Comparison of ENCODE assay signal across 11 cellular contexts in the genomic region with DNA sequence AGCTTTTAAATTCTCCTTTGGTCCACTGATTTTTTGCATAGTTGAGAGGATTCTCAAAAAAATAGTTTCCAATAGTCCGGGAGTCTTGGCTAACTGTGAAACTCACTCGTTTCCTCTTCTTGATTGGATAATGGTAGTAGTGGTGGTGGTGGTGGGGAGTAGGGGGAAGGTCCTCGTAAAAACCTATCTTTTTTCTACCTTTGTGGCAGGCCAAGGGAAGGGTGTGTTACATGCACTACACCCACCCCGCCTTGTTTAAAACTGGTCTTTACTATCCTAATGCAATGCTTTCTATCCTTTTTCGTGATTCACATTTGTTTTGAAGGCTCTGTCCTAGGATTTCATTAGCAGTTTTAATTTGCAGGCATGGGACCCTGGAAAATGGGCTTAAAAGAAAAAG. TPM values are rescaled to one million over a fixed set of nuclear protein-coding genes. Genes with fewer than 3 reads are reported as not detected.
DNase-seq lines count a peak whose midpoint lies in the region; ATAC-seq and TF ChIP-seq lines count a peak whose summit lies in the region.
"Had no signal": no experiment of that assay in that cellular context is flagged by ENCODE, and none has a peak within 500 bp of the region (broad histone marks: within the 10 kb centered on the region; RNA-seq: fewer than 3 reads in every experiment).

No MANE protein-coding gene starts in this region.

- POLR2A ChIA-PET in A673 (lab: Charles Lee; ENCODE audit: low non-redundant PET), result no interaction called here

- H3K79me2 ChIP-seq in neural progenitor cell (ENCODE audit: low read depth), result peaks cover 88% of the 10 kb centered on the region

- peak overlapping the region; percentile 84 for H3K4me2 ChIP-seq in neural progenitor cell
- H3K4me2 ChIP-seq: BLaER1 treated with 17β-estradiol and CSF1 and Interleukin-3, amounts not matched to agents 10 nM and 100 nM had no signal

- CTCF ChIA-PET in A673 (lab: Charles Lee), result no interaction called here

- H3K36me3 ChIP-seq in A673 (ENCODE audit: insufficient read depth, low read length, poor library complexity, severe bottlenecking) (no peaks in the 10 kb centered on the region), MG63 (peaks cover 56% of the 10 kb centered on the region), endodermal cell (ENCODE audit: control insufficient read depth, insufficient read depth, low read length) (peaks cover 16% of the 10 kb centered on the region), neural progenitor cell (no peaks in the 10 kb centered on the region)
- H3K36me3 ChIP-seq: BLaER1 treated with 17β-estradiol and CSF1 and Interleukin-3, amounts not matched to agents 10 nM and 100 nM had no signal

- H3K9me3 Mint-ChIP-seq in endodermal cell, result no peaks in the 10 kb centered on the region
- H3K9me3 Mint-ChIP-seq in neural progenitor cell, result no peaks in the 10 kb centered on the region

- 41 to 50% methylated on average over 2 to 5 of the region's 5 CpGs for WGBS in endodermal cell (ENCODE audit: insufficient coverage in 1 of 2, insufficient read length in 1 of 2), 2 experiments

- TF ChIP-seq CTCF in A673 (conservative IDR thresholded peaks at IDR 0.05; ENCODE audit: low read depth, low read length) (no peak), endodermal cell (conservative IDR thresholded peaks at IDR 0.05) (no peak), neural progenitor cell (IDR thresholded peaks at IDR 0.05) (no peak)

- DNase-seq in A673 (ENCODE audit: low spot score) (no peak), MG63 (no peak), endodermal cell (no peak), neural progenitor cell (ENCODE audit: low spot score) (no peak), dermis blood vessel endothelial cell (no peak), OCI-M2 (lab: John Stamatoyannopoulos, UW; ENCODE audit: unreplicated experiment) (no peak), ACHN (no peak)
- DNase-seq: activated CD4-positive, alpha-beta T cell treated with anti-CD3 and anti-CD28 coated beads, Interleukin-2, amount 50 U/mL, for 4 hours had no signal

- H3K9ac ChIP-seq in endodermal cell (ENCODE audit: extremely low read depth, low read length, poor library complexity, severe bottlenecking) (no peak overlapping the region), neural progenitor cell (no peak overlapping the region)
- H3K9ac ChIP-seq: BLaER1 treated with 17β-estradiol and CSF1 and Interleukin-3, amounts not matched to agents 10 nM and 100 nM had no signal

- H3K4me1 Mint-ChIP-seq in endodermal cell (peaks cover 78% of the 10 kb centered on the region), neural progenitor cell (peaks cover 74% of the 10 kb centered on the region)

- peak overlapping the region; percentile 31 for H3K4me3 ChIP-seq in A673 (ENCODE audit: low read depth, low read length, poor library complexity, severe bottlenecking)
- peak overlapping the region; percentile 67; the same call in 1 of the 2 replicates for H3K4me3 ChIP-seq in MG63
- peak overlapping the region; percentile 95 for H3K4me3 ChIP-seq in endodermal cell (ENCODE audit: low read length)
- H3K4me3 ChIP-seq in neural progenitor cell, result peak overlapping the region; percentile 83
- H3K4me3 ChIP-seq: BLaER1 treated with 17β-estradiol and CSF1 and Interleukin-3, amounts not matched to agents 10 nM and 100 nM had no signal

- H3K36me3 Mint-ChIP-seq in endodermal cell (ENCODE audit: low read depth) (peaks cover 7% of the 10 kb centered on the region), neural progenitor cell (peaks cover 15% of the 10 kb centered on the region)

- peaks cover 50% of the 10 kb centered on the region for H3K4me1 ChIP-seq in A673 (ENCODE audit: insufficient read depth, low read length, poor library complexity, severe bottlenecking)
- H3K4me1 ChIP-seq in endodermal cell (ENCODE audit: control insufficient read depth, insufficient read depth, low read length), result peaks cover 28% of the 10 kb centered on the region
- H3K4me1 ChIP-seq in neural progenitor cell, result peaks cover 68% of the 10 kb centered on the region

- no peak overlapping the region for H3K4me3 Mint-ChIP-seq in endodermal cell
- H3K4me3 Mint-ChIP-seq in neural progenitor cell, result peak overlapping the region; percentile 99

- peaks cover 88% of the 10 kb centered on the region for H4K20me1 ChIP-seq in neural progenitor cell (ENCODE audit: low read depth)

- no TSS peak for BruUV-seq in A673 (replicated peaks; lab: Mats Ljungman, UMichigan)

- H3K9me3 ChIP-seq in A673 (ENCODE audit: low read depth, low read length, poor library complexity, severe bottlenecking), result no peaks in the 10 kb centered on the region
- no peaks in the 10 kb centered on the region for H3K9me3 ChIP-seq in MG63
- H3K9me3 ChIP-seq in endodermal cell (ENCODE audit: control insufficient read depth, low read length), result no peaks in the 10 kb centered on the region
- H3K9me3 ChIP-seq in neural progenitor cell (ENCODE audit: low read depth), result no peaks in the 10 kb centered on the region

- H3F3A ChIP-seq in neural progenitor cell (ENCODE audit: low read depth), result peaks cover 35% of the 10 kb centered on the region

- H3K27me3 Mint-ChIP-seq in endodermal cell (ENCODE audit: insufficient read depth) (no peaks in the 10 kb centered on the region), neural progenitor cell (ENCODE audit: insufficient read depth, low read depth) (peaks cover 2% of the 10 kb centered on the region)

- in situ Hi-C loops in ACHN (cut with HindIII; ENCODE audit: low pct_ligation_motif_present, low pct_unique_long_range_greater_than_20kb, low sequenced_read_pairs), result no loop called here

- no peak for ATAC-seq in HG02870 (IDR thresholded peaks at IDR 0.05; ENCODE audit: unreplicated experiment)
- ATAC-seq: left lobe of liver had no signal

- H3K27ac Mint-ChIP-seq in endodermal cell (no peak overlapping the region), neural progenitor cell (no peak overlapping the region)

- intact Hi-C loops in A673 (cut with micrococcal nuclease; ENCODE audit: unreplicated experiment), result loop anchor here (5.0 to 10.0 kb wide), 4 partner anchors 136 to 264 kb away; no protein-coding TSS in a partner anchor

- H2AFZ ChIP-seq in neural progenitor cell (replicated peaks), result no peak overlapping the region

- peak overlapping the region; percentile 68 for H3K27ac ChIP-seq in A673 (ENCODE audit: low read depth, low read length, poor library complexity, severe bottlenecking)
- H3K27ac ChIP-seq in endodermal cell (ENCODE audit: low read depth, low read length), result peak overlapping the region; percentile 66
- peak overlapping the region; percentile 7 for H3K27ac ChIP-seq in neural progenitor cell
- H3K27ac ChIP-seq: BLaER1 treated with 17β-estradiol and CSF1 and Interleukin-3, amounts not matched to agents 10 nM and 100 nM had no signal

- H3K27me3 ChIP-seq in A673 (replicated peaks; ENCODE audit: insufficient read depth, low read depth, low read length, poor library complexity) (no peaks in the 10 kb centered on the region), MG63 (no peaks in the 10 kb centered on the region), endodermal cell (ENCODE audit: control insufficient read depth, insufficient read depth, low read length, poor library complexity, severe bottlenecking) (no peaks in the 10 kb centered on the region), neural progenitor cell (no peaks in the 10 kb centered on the region)

RNA-seq across cellular contexts. Expression of a gene that starts 4.8 kb away (rescaled TPM):
- 74.6 and 81.8 TPM in 2 replicates for total RNA-seq in A673 (2021)
- 16.9 and 17.5 TPM in 2 replicates for total RNA-seq in MG63 (2014; rRNA removed; shearing (Covaris generic); ENCODE audit: low replicate concordance)
- 10 to 100 TPM; 76.4 to 94.4 TPM for total RNA-seq in endodermal cell
- polyA plus RNA-seq in endodermal cell (2013, experiment 1 of 2), result 103 TPM
- polyA plus RNA-seq in endodermal cell (2013, experiment 2 of 2), result 109 TPM
- 93.8 and 98.3 TPM in 2 replicates for total RNA-seq in neural progenitor cell (ENCODE audit: low replicate concordance)
- 27.1 and 38.4 TPM in 2 replicates for total RNA-seq in dermis blood vessel endothelial cell

Comparison
In these comparisons a context has a peak if more than half of its experiments do, and no peak if none do; other contexts are left out.
1. H3K27ac ChIP-seq: peak in every context shown above with its lines; median percentile 68 in A673; 66 in endodermal cell; 7 in neural progenitor cell.
2. H3K4me3 ChIP-seq: peak in every context shown above with its lines; median percentile 95 in endodermal cell; 83 in neural progenitor cell; 67 in MG63; 31 in A673.